In genomic region chr3:151228291-151229125, GRCh38 we compare ENCODE assay signal across 8 cellular contexts. TPM values are rescaled to one million over a fixed set of nuclear protein-coding genes. Genes with fewer than 3 reads are reported as not detected.
DNase-seq lines count a peak whose midpoint lies in the region; ATAC-seq and TF ChIP-seq lines count a peak whose summit lies in the region.

No MANE protein-coding gene starts in this region.

- TF ChIP-seq CTCF in lower leg skin (IDR thresholded peaks at IDR 0.05), result no peak

- H3K27me3 Mint-ChIP-seq in activated naive CD8-positive, alpha-beta T cell treated with anti-CD3 and anti-CD28 coated beads for 36 hours, result no peaks in the 10 kb centered on the region
- H3K27me3 Mint-ChIP-seq in stimulated activated memory B cell treated with anti-CD40 and anti-IgM and Interleukin-4, amounts not matched to agents 10 μg/mL and 1 μg/mL and 100 μg/mL, for 72 hours, result no peaks in the 10 kb centered on the region

- 0 out of 2 replicates have a peak overlapping the region, but pooled peaks have one; percentile 42 for H3K9ac ChIP-seq in BLaER1

- DNase-seq in HCEC 1CT, result peak; percentile 20
- no peak for DNase-seq in activated naive CD8-positive, alpha-beta T cell treated with anti-CD3 and anti-CD28 coated beads for 36 hours
- DNase-seq in kidney glomerular epithelial cell (lab: John Stamatoyannopoulos, UW), result peak; percentile 53
- DNase-seq in KG1 (lab: John Stamatoyannopoulos, UW), result no peak
- DNase-seq in lower leg skin (ENCODE audit: low spot score in 2 of 2), result no peak

- 69 to 72% methylated on average over 4 of the region's 4 CpGs for WGBS in lower leg skin, 2 donors

- ATAC-seq in stimulated activated memory B cell treated with anti-CD40 and anti-IgM and Interleukin-4, amounts not matched to agents 10 μg/mL and 1 μg/mL and 100 μg/mL, for 72 hours, result no peak
- no peak for ATAC-seq in HG03460 (IDR thresholded peaks at IDR 0.05; ENCODE audit: unreplicated experiment)

- H3K4me3 Mint-ChIP-seq in activated naive CD8-positive, alpha-beta T cell treated with anti-CD3 and anti-CD28 coated beads for 36 hours, result peak overlapping the region; percentile 55
- no peak overlapping the region for H3K4me3 Mint-ChIP-seq in stimulated activated memory B cell treated with anti-CD40 and anti-IgM and Interleukin-4, amounts not matched to agents 10 μg/mL and 1 μg/mL and 100 μg/mL, for 72 hours

- no peaks in the 10 kb centered on the region for H3K9me3 ChIP-seq in BLaER1

- no peaks in the 10 kb centered on the region for H3K27me3 ChIP-seq in BLaER1

- H3K4me3 ChIP-seq in BLaER1 (no peak overlapping the region), lower leg skin (ENCODE audit: low read depth, poor library complexity, severe bottlenecking) (no peak overlapping the region)

- peaks cover 50% of the 10 kb centered on the region for H3K4me1 ChIP-seq in BLaER1

- H3K4me2 ChIP-seq in BLaER1, result peak overlapping the region; percentile 42

- H3K36me3 Mint-ChIP-seq in activated naive CD8-positive, alpha-beta T cell treated with anti-CD3 and anti-CD28 coated beads for 36 hours, result peaks cover 12% of the 10 kb centered on the region
- H3K36me3 Mint-ChIP-seq in stimulated activated memory B cell treated with anti-CD40 and anti-IgM and Interleukin-4, amounts not matched to agents 10 μg/mL and 1 μg/mL and 100 μg/mL, for 72 hours, result no peaks in the 10 kb centered on the region

- H4K20me1 ChIP-seq in BLaER1, result no peaks in the 10 kb centered on the region

- H3K27ac Mint-ChIP-seq in activated naive CD8-positive, alpha-beta T cell treated with anti-CD3 and anti-CD28 coated beads for 36 hours, result peak overlapping the region; percentile 84
- no peak overlapping the region for H3K27ac Mint-ChIP-seq in stimulated activated memory B cell treated with anti-CD40 and anti-IgM and Interleukin-4, amounts not matched to agents 10 μg/mL and 1 μg/mL and 100 μg/mL, for 72 hours

- no peaks in the 10 kb centered on the region for H3K9me3 Mint-ChIP-seq in activated naive CD8-positive, alpha-beta T cell treated with anti-CD3 and anti-CD28 coated beads for 36 hours
- H3K9me3 Mint-ChIP-seq in stimulated activated memory B cell treated with anti-CD40 and anti-IgM and Interleukin-4, amounts not matched to agents 10 μg/mL and 1 μg/mL and 100 μg/mL, for 72 hours, result no peaks in the 10 kb centered on the region

- H3K36me3 ChIP-seq in BLaER1, result no peaks in the 10 kb centered on the region

- no peak for TF ChIP-seq POLR2A in lower leg skin (IDR thresholded peaks at IDR 0.05)

- H3K27ac ChIP-seq in BLaER1, result 0 out of 2 replicates have a peak overlapping the region, but pooled peaks have one; percentile 15

- peaks cover 62% of the 10 kb centered on the region for H3K4me1 Mint-ChIP-seq in activated naive CD8-positive, alpha-beta T cell treated with anti-CD3 and anti-CD28 coated beads for 36 hours
- H3K4me1 Mint-ChIP-seq in stimulated activated memory B cell treated with anti-CD40 and anti-IgM and Interleukin-4, amounts not matched to agents 10 μg/mL and 1 μg/mL and 100 μg/mL, for 72 hours, result peaks cover 26% of the 10 kb centered on the region

- intact Hi-C loops in lower leg skin (cut with DNase I; ENCODE audit: low total_unique reads), result loop anchor here (10.0 kb wide), 2 partner anchors 54 to 56 kb away; no protein-coding TSS in a partner anchor

RNA-seq across cellular contexts. Expression of gene GPR171, which starts 25.5 kb away (rescaled TPM):
- total RNA-seq in activated naive CD8-positive, alpha-beta T cell treated with anti-CD3 and anti-CD28 coated beads for 36 hours, result 100 to 1,000 TPM; 131 to 134 TPM
- under 1 TPM in 2 of 4 donors, not detected in 2; 0.55 to 0.68 TPM for total RNA-seq in lower leg skin

RNA-seq across cellular contexts. Expression of gene P2RY14, which starts 49.8 kb away (rescaled TPM):
- 1 to 10 TPM; 1.5 to 2.5 TPM for total RNA-seq in activated naive CD8-positive, alpha-beta T cell treated with anti-CD3 and anti-CD28 coated beads for 36 hours
- 1 to 10 TPM; 1.8 to 3.7 (median 2.8) TPM for total RNA-seq in lower leg skin

Comparison
In these comparisons a context has a peak if more than half of its experiments do, and no peak if none do; other contexts are left out.
1. DNase-seq: peak in HCEC 1CT (single experiment) and kidney glomerular epithelial cell (single experiment); none in activated naive CD8-positive, alpha-beta T cell treated with anti-CD3 and anti-CD28 coated beads for 36 hours (single experiment), KG1 (single experiment) and lower leg skin (0 of 2).
2. RNA of gene GPR171, which starts 25.5 kb away (total RNA-seq): 131 to 134 TPM in activated naive CD8-positive, alpha-beta T cell treated with anti-CD3 and anti-CD28 coated beads for 36 hours; 0.55 to 0.68 TPM in lower leg skin; every median in the first group is over 10 times any median in the second.